Comparison of ENCODE assay signal across 1 cellular context in the genomic region with DNA sequence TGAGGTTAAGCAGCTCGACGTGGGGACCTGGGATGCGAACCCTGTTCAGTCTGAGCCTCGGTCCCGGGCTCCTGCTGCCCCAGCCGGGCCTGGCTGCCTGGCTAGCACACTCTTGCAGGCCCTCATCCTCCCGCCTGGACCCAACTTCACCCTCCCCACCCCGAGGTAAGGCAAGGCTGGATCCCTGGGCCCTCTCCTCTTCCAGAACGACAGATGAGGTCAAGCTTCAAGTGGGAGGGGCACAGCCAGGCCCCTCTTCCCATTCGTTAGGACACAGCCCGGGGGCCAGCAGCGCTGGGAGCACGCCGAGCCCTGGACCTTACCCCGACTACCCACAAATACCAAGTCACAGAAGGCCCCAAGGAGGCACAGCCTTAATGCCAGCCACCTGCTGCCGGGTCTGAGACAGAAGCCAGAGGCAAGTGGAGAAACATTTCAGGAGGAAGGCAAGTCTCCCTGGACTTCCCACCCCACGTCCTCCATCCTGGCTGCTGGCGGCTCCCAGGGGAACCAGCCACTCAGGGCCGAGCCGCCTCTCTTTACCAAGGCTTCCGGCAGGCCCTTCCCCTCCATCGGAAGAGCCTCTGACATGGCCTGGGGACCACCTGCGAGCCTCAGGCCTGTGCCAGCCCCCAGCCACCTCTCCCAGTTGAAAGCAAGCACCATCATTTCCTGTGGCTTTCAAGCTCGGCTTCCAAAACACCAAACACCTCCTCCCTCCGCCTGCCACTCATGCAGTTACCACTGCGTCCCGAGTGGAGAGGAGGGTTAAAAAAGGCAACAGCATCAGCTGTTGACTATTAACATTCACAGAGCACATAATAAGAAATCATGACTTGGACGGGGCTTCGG.
TF ChIP-seq lines count a peak whose summit lies in the region.

No MANE protein-coding gene starts in this region.

TF ChIP-seq in GM23338, 12 proteins besides CTCF, POLR2A, EP300 and RAD21 (continued from another document):
- TF ChIP-seq, protein P1, sequence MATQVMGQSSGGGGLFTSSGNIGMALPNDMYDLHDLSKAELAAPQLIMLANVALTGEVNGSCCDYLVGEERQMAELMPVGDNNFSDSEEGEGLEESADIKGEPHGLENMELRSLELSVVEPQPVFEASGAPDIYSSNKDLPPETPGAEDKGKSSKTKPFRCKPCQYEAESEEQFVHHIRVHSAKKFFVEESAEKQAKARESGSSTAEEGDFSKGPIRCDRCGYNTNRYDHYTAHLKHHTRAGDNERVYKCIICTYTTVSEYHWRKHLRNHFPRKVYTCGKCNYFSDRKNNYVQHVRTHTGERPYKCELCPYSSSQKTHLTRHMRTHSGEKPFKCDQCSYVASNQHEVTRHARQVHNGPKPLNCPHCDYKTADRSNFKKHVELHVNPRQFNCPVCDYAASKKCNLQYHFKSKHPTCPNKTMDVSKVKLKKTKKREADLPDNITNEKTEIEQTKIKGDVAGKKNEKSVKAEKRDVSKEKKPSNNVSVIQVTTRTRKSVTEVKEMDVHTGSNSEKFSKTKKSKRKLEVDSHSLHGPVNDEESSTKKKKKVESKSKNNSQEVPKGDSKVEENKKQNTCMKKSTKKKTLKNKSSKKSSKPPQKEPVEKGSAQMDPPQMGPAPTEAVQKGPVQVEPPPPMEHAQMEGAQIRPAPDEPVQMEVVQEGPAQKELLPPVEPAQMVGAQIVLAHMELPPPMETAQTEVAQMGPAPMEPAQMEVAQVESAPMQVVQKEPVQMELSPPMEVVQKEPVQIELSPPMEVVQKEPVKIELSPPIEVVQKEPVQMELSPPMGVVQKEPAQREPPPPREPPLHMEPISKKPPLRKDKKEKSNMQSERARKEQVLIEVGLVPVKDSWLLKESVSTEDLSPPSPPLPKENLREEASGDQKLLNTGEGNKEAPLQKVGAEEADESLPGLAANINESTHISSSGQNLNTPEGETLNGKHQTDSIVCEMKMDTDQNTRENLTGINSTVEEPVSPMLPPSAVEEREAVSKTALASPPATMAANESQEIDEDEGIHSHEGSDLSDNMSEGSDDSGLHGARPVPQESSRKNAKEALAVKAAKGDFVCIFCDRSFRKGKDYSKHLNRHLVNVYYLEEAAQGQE (IDR thresholded peaks at IDR 0.05; ENCODE audit: unreplicated experiment): no peak
- TF ChIP-seq, protein P2, sequence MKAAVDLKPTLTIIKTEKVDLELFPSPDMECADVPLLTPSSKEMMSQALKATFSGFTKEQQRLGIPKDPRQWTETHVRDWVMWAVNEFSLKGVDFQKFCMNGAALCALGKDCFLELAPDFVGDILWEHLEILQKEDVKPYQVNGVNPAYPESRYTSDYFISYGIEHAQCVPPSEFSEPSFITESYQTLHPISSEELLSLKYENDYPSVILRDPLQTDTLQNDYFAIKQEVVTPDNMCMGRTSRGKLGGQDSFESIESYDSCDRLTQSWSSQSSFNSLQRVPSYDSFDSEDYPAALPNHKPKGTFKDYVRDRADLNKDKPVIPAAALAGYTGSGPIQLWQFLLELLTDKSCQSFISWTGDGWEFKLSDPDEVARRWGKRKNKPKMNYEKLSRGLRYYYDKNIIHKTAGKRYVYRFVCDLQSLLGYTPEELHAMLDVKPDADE (IDR thresholded peaks at IDR 0.05): no peak
- TF ChIP-seq ZNF462 (CRISPR knock-in tag; IDR thresholded peaks at IDR 0.05) (no peak), CREB1 (CRISPR knock-in tag; IDR thresholded peaks at IDR 0.05; ENCODE audit: low read depth) (no peak), NANOG (IDR thresholded peaks at IDR 0.05; ENCODE audit: borderline replicate concordance) (no peak), EZH2phosphoT487 (IDR thresholded peaks at IDR 0.05; ENCODE audit: unreplicated experiment) (no peak), POLR2AphosphoS5 (IDR thresholded peaks at IDR 0.05; ENCODE audit: low read depth) (no peak), JUNB (IDR thresholded peaks at IDR 0.05; ENCODE audit: unreplicated experiment) (no peak), EZH2 (IDR thresholded peaks at IDR 0.05; ENCODE audit: low read depth, unreplicated experiment) (no peak), ZNF114 (CRISPR knock-in tag; IDR thresholded peaks at IDR 0.05) (no peak)
